ENCODE assay signal across 8 cellular contexts in the genomic region with DNA sequence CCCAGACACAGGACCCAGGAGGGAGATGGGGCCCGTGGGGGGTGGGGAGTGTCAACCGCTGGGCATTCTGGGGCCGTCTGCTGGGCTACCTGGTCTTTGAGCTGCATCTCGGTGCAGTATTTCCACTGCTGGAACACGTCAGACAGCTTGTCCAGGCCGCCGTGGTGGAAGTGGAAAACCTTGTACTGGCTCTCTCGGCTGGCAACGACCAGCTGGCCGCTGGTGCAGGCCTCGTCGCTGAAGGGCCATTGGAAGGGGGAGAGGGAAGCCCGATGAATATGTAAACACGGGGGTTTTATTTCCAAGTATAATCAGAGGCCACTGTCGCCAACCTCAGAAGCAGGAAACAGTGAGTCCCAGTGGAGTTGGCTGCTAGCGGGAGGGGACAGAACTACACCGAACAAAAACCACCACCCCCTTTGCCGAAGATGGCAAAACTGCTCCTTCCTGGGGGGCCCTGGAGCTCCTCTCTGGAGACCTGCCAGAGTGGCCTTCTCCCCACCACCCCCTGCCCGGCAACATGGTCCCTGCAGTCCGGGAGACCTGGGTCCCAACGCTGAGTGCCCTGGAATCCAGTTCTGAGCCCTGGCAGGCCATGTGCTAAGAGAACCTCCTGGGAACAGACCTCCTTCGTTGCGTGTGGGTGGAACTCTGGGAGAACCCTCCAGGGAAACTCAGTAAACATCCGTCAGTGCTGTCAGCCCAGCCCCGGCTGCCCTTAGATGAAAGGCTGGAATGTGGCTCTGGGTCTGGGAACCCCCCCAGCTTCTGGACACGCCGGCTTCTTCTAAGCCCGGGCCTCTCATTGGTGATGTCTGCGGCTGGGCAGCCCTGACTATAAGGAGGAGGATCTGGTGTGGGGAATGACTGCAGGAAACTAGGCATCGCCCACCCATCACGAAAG.
DNase-seq lines count a peak whose midpoint lies in the region; ATAC-seq, FAIRE-seq and TF ChIP-seq lines count a peak whose summit lies in the region.

No MANE protein-coding gene starts in this region.

- no peak for FAIRE-seq in K562 (lab: Jason Lieb, UNC)

- no TSS peak for BruUV-seq in K562 (replicated peaks; lab: Mats Ljungman, UMichigan)

- ATAC-seq in K562: peak; percentile 38; the same call in 1 of the 3 replicates
- peak; percentile 13 for ATAC-seq in left colon
- ATAC-seq in HG03521 (IDR thresholded peaks at IDR 0.05; ENCODE audit: unreplicated experiment): no peak

- in situ Hi-C loops in K562 (cut with MboI): no loop called here

- H3K36me3 ChIP-seq in HEK293 (ENCODE audit: control insufficient read depth in 2 of 2, insufficient read depth in 1 of 2, low read length in 2 of 2): peaks cover 0 to 35% of the 10 kb centered on the region in 2 experiments; a peak in 1 of 3 replicates
- H3K36me3 ChIP-seq in K562 (ENCODE audit: control insufficient read depth, insufficient read depth, low read length): no peaks in the 10 kb centered on the region
- peaks cover 11 to 39% (median 33%) of the 10 kb centered on the region in 4 donors for H3K36me3 ChIP-seq in stomach

- TF ChIP-seq EP300 in K562 (IDR thresholded peaks at IDR 0.05; ENCODE audit: low read length) (no peak), stomach (IDR thresholded peaks at IDR 0.05) (no peak)

- intact Hi-C loops in K562 (cut with micrococcal nuclease) (no loop called here), left colon (cut with DNase I, micrococcal nuclease) (no loop called here), stomach (cut with DNase I; ENCODE audit: low total_unique reads) (no loop called here)

- TF ChIP-seq POLR2A in K562 (conservative IDR thresholded peaks at IDR 0.05): no peak
- TF ChIP-seq POLR2A in stomach (IDR thresholded peaks at IDR 0.05): no peak

- H3K9me1 ChIP-seq in K562 (ENCODE audit: control insufficient read depth, insufficient read depth, low read length): no peaks in the 10 kb centered on the region

- no peak for TF ChIP-seq CTCF in HEK293 (tag by site-specific recombination; IDR thresholded peaks at IDR 0.05)
- TF ChIP-seq CTCF in K562 (IDR thresholded peaks at IDR 0.05 in 2 of 3, conservative IDR thresholded peaks at IDR 0.05 in 1 of 3; ENCODE audit: insufficient read depth in 2 of 3, low read depth in 1 of 3, low read length in 3 of 3): no peak
- peak in 1 of 7 experiments; percentile 18 for TF ChIP-seq CTCF in stomach (IDR thresholded peaks at IDR 0.05)

- POLR2A ChIA-PET in HEK293 (lab: Yijun Ruan, JAX) (no interaction called here), K562 (lab: Yijun Ruan, JAX) (interaction anchor here (0.5 to 0.9 kb wide), 2 partner anchors 12 to 689 kb away, joined by 3 read pairs; no protein-coding TSS in a partner anchor), HEK293T (lab: Yijun Ruan, JAX) (interaction anchor here (1.3 kb wide), 1 partner anchor 42 kb away, joined by 3 read pairs; no protein-coding TSS in a partner anchor)

- TF ChIP-seq RAD21 in K562 (CRISPR knock-in tag; conservative IDR thresholded peaks at IDR 0.05 in 1 of 2, IDR thresholded peaks at IDR 0.05 in 1 of 2): no peak

- CTCF ChIA-PET in HEK293 (lab: Yijun Ruan, JAX) (interaction anchor here (1.7 to 1.8 kb wide), 2 partner anchors 19 to 28 kb away, joined by 5 read pairs; no protein-coding TSS in a partner anchor), K562 (lab: Yijun Ruan, JAX; ENCODE audit: low intra/inter-chr PET ratio) (no interaction called here), HEK293T (lab: Yijun Ruan, JAX) (no interaction called here)

- peaks cover 75 to 91% of the 10 kb centered on the region in 2 experiments for H3K27me3 ChIP-seq in K562 (ENCODE audit: control insufficient read depth in 2 of 2, insufficient read depth in 2 of 2, low read length in 2 of 2)
- H3K27me3 ChIP-seq in stomach: no peaks in the 10 kb centered on the region

- no peak for DNase-seq in K562 (ENCODE audit: extremely low read depth in 1 of 4, low spot score in 3 of 4)
- no peak for DNase-seq in left colon
- DNase-seq in stomach: peak; percentile 83
- DNase-seq in SIG-M5 treated with dmso at 0.1 percent for 504 hours (lab: John Stamatoyannopoulos, UW; ENCODE audit: unreplicated experiment): no peak
- no peak for DNase-seq in HEK293T (ENCODE audit: extremely low spot score)
- DNase-seq in activated gamma-delta T cell (lab: John Stamatoyannopoulos, UW): no peak

- H3K79me2 ChIP-seq in K562 (ENCODE audit: control insufficient read depth, insufficient read depth, low read length): no peaks in the 10 kb centered on the region

- peaks cover 20% of the 10 kb centered on the region for H4K20me1 ChIP-seq in K562 (replicated peaks; ENCODE audit: control insufficient read depth, insufficient read depth, low read length)

- H3K4me1 ChIP-seq in HEK293 (ENCODE audit: control insufficient read depth, insufficient read depth, low read length): no peaks in the 10 kb centered on the region; the same call in 1 of the 2 replicates
- peaks cover 0 to 47% of the 10 kb centered on the region in 2 experiments; a peak in 2 of 5 replicates for H3K4me1 ChIP-seq in K562 (replicated peaks in 1 of 2; ENCODE audit: control insufficient read depth in 2 of 2, insufficient read depth in 2 of 2, low read length in 2 of 2)
- peaks cover 24 to 31% (median 28%) of the 10 kb centered on the region in 4 donors for H3K4me1 ChIP-seq in stomach

- no peaks in the 10 kb centered on the region for H3K9me3 ChIP-seq in HEK293 (ENCODE audit: control insufficient read depth, insufficient read depth, low read depth, low read length)
- no peaks in the 10 kb centered on the region for H3K9me3 ChIP-seq in K562 (replicated peaks; ENCODE audit: control insufficient read depth, insufficient read depth, low read depth, low read length)
- H3K9me3 ChIP-seq in stomach: no peaks in the 10 kb centered on the region

- 8% methylated on average over 28 of the region's 31 CpGs for WGBS in K562 (ENCODE audit: insufficient coverage, low coverage, missing lambda C conversion rate)
- 11 to 32% (median 24%) methylated on average over 19 to 31 of the region's 31 CpGs for WGBS in stomach, 5 donors

- H2AFZ ChIP-seq in K562 (ENCODE audit: low read depth, low read length): no peak overlapping the region

- H3K27ac ChIP-seq in HEK293 (ENCODE audit: extremely low read depth, low read depth, low read length) (no peak overlapping the region), K562 (ENCODE audit: extremely low read depth, low read depth, low read length) (no peak overlapping the region), stomach (peak overlapping the region; percentile 62 to 80 (median 79))

- no peak overlapping the region; a peak in 1 of 4 replicates for H3K9ac ChIP-seq in K562 (ENCODE audit: insufficient read depth in 1 of 2, low read depth in 2 of 2, low read length in 2 of 2)

- H3K4me3 ChIP-seq in HEK293 (ENCODE audit: low read depth, low read length) (no peak overlapping the region), K562 (no peak overlapping the region), stomach (no peak overlapping the region)

- H3K4me2 ChIP-seq in K562 (ENCODE audit: insufficient read depth, low read length): no peak overlapping the region

TF ChIP-seq in HEK293, 187 proteins besides CTCF, POLR2A, EP300 and RAD21 (continues in another document):
- TF ChIP-seq GLIS1 (tag by site-specific recombination; IDR thresholded peaks at IDR 0.05): peak; percentile 90
- TF ChIP-seq OSR2 (tag by site-specific recombination; IDR thresholded peaks at IDR 0.05): peak; percentile 34; the same call in 1 of the 2 replicates
- TF ChIP-seq ZBTB8A (tag by site-specific recombination; IDR thresholded peaks at IDR 0.05): no peak

TF ChIP-seq in K562, 482 proteins besides CTCF, POLR2A, EP300 and RAD21 (continues in another document):
- TF ChIP-seq, protein P1, sequence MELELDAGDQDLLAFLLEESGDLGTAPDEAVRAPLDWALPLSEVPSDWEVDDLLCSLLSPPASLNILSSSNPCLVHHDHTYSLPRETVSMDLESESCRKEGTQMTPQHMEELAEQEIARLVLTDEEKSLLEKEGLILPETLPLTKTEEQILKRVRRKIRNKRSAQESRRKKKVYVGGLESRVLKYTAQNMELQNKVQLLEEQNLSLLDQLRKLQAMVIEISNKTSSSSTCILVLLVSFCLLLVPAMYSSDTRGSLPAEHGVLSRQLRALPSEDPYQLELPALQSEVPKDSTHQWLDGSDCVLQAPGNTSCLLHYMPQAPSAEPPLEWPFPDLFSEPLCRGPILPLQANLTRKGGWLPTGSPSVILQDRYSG (tag; conservative IDR thresholded peaks at IDR 0.05; ENCODE audit: low read depth): no peak
- TF ChIP-seq XRCC3 (IDR thresholded peaks at IDR 0.05): no peak
- TF ChIP-seq, protein P2, sequence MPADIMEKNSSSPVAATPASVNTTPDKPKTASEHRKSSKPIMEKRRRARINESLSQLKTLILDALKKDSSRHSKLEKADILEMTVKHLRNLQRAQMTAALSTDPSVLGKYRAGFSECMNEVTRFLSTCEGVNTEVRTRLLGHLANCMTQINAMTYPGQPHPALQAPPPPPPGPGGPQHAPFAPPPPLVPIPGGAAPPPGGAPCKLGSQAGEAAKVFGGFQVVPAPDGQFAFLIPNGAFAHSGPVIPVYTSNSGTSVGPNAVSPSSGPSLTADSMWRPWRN (IDR thresholded peaks at IDR 0.05; ENCODE audit: low read depth): no peak

TF ChIP-seq in HEK293T, 16 proteins besides CTCF, POLR2A, EP300 and RAD21:
- TF ChIP-seq FOXM1 (IDR thresholded peaks at IDR 0.05; ENCODE audit: borderline replicate concordance) (no peak), ELF4 (IDR thresholded peaks at IDR 0.05) (no peak), CTBP1 (IDR thresholded peaks at IDR 0.05; ENCODE audit: borderline replicate concordance) (no peak), TARDBP (IDR thresholded peaks at IDR 0.05) (no peak), BHLHE40 (IDR thresholded peaks at IDR 0.05; ENCODE audit: borderline replicate concordance) (no peak), ZNF384 (IDR thresholded peaks at IDR 0.05) (no peak), FOXK2 (IDR thresholded peaks at IDR 0.05) (no peak), ARNT (IDR thresholded peaks at IDR 0.05) (no peak), FOXA1 (IDR thresholded peaks at IDR 0.05) (no peak), NFRKB (IDR thresholded peaks at IDR 0.05) (no peak), SP1 (IDR thresholded peaks at IDR 0.05) (no peak), HDGF (IDR thresholded peaks at IDR 0.05; ENCODE audit: borderline replicate concordance) (no peak), L3MBTL2 (conservative IDR thresholded peaks at IDR 0.05) (no peak), LEF1 (IDR thresholded peaks at IDR 0.05; ENCODE audit: borderline replicate concordance) (no peak), SUZ12 (IDR thresholded peaks at IDR 0.05) (no peak)
- TF ChIP-seq, protein P3, sequence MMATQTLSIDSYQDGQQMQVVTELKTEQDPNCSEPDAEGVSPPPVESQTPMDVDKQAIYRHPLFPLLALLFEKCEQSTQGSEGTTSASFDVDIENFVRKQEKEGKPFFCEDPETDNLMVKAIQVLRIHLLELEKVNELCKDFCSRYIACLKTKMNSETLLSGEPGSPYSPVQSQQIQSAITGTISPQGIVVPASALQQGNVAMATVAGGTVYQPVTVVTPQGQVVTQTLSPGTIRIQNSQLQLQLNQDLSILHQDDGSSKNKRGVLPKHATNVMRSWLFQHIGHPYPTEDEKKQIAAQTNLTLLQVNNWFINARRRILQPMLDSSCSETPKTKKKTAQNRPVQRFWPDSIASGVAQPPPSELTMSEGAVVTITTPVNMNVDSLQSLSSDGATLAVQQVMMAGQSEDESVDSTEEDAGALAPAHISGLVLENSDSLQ (IDR thresholded peaks at IDR 0.05): no peak

Comparison
In these comparisons a context has a peak if more than half of its experiments do, and no peak if none do; other contexts are left out.
1. H3K27ac ChIP-seq: peak in stomach (5 of 5); none in HEK293 (single experiment) and K562 (single experiment).